ENCODE assay signal across 8 cellular contexts in genomic region chr5:135426102-135427082, GRCh38. TPM values are rescaled to one million over a fixed set of nuclear protein-coding genes. Genes with fewer than 3 reads are reported as not detected.
DNase-seq lines count a peak whose midpoint lies in the region; ATAC-seq and TF ChIP-seq lines count a peak whose summit lies in the region.

No MANE protein-coding gene starts in this region.

- DNase-seq in DMS 273 treated with DMSO at 0.1 percent for 48 hours (lab: John Stamatoyannopoulos, UW) (peak; percentile 50), NCI-H69 (lab: John Stamatoyannopoulos, UW) (peak; percentile 82), astrocyte of the spinal cord (ENCODE audit: low read depth, low spot score) (peak; percentile 47), left colon (no peak), putamen (ENCODE audit: low spot score) (no peak)
- DNase-seq in effector CD8-positive, alpha-beta T cell (lab: John Stamatoyannopoulos, UW), result no peak

- in situ Hi-C loops in astrocyte of the spinal cord (cut with HindIII; ENCODE audit: low sequenced_read_pairs), result no loop called here

- intact Hi-C loops in left colon (cut with DNase I, micrococcal nuclease), result no loop called here

- peak; percentile 85 for TF ChIP-seq CTCF in astrocyte of the spinal cord (IDR thresholded peaks at IDR 0.05; ENCODE audit: low read depth, low read length)

- no peak overlapping the region for H3K4me3 ChIP-seq in astrocyte of the spinal cord (ENCODE audit: low read depth, low read length)

- ATAC-seq in GM19023 (IDR thresholded peaks at IDR 0.05; ENCODE audit: unreplicated experiment), result peak; percentile 78
- peak; percentile 74 for ATAC-seq in HG03175 (IDR thresholded peaks at IDR 0.05; ENCODE audit: unreplicated experiment)
- peak; percentile 85 for ATAC-seq in left colon

RNA-seq across cellular contexts. Expression of gene DCANP1, which starts 20.8 kb away (rescaled TPM):
- under 1 TPM in 1 of 2 donors, not detected in 1; 0.08 TPM for total RNA-seq in left colon

RNA-seq across cellular contexts. Expression of gene TIFAB, which starts 25.8 kb away (rescaled TPM):
- under 1 TPM; 0.09 to 0.31 TPM for total RNA-seq in left colon

RNA-seq across cellular contexts. Expression of gene MACROH2A1, which starts 27.4 kb away (rescaled TPM):
- total RNA-seq in left colon, result 100 to 1,000 TPM; 212 to 216 TPM

Comparison
In these comparisons a context has a peak if more than half of its experiments do, and no peak if none do; other contexts are left out.
1. DNase-seq: peak in DMS 273 treated with DMSO at 0.1 percent for 48 hours (single experiment), NCI-H69 (single experiment) and astrocyte of the spinal cord (single experiment); none in left colon (0 of 2), putamen (single experiment) and effector CD8-positive, alpha-beta T cell (single experiment).
2. Peak in every context shown above with its lines, with median percentiles within 50 percentile points of each other: ATAC-seq.